In genomic region chr11:122192634-122193245, GRCh38 we compare ENCODE assay signal across 11 cellular contexts.
DNase-seq lines count a peak whose midpoint lies in the region; ATAC-seq and TF ChIP-seq lines count a peak whose summit lies in the region.
"Had no signal": no experiment of that assay in that cellular context is flagged by ENCODE, and none has a peak within 500 bp of the region (broad histone marks: within the 10 kb centered on the region; RNA-seq: fewer than 3 reads in every experiment).

No MANE protein-coding gene starts in this region.

- H3K9me3 ChIP-seq in hepatocyte (ENCODE audit: low read depth), result no peaks in the 10 kb centered on the region

- no peak overlapping the region for H3K4me2 ChIP-seq in hepatocyte

- H3K36me3 ChIP-seq in hepatocyte (replicated peaks; ENCODE audit: insufficient read depth, low read depth), result no peaks in the 10 kb centered on the region

- H2AFZ ChIP-seq in hepatocyte, result no peak overlapping the region

- 81% methylated on average over 3 of the region's 3 CpGs for WGBS in hepatocyte (ENCODE audit: low lambda C conversion rate, missing lambda C conversion rate)

- DNase-seq in AG09309 (ENCODE audit: low read depth) (peak; percentile 34), amniotic epithelial cell (ENCODE audit: low read depth) (peak; percentile 65), iris pigment epithelial cell (ENCODE audit: low read depth) (peak; percentile 82), hepatocyte (ENCODE audit: low spot score) (no peak), NCI-H187 (lab: John Stamatoyannopoulos, UW) (no peak)
- no peak for DNase-seq in stimulated activated CD4-positive, alpha-beta T cell treated with anti-CD3 and anti-CD28 coated beads, Interleukin-2, amount 100 ng/mL, for 48 hours
- DNase-seq: activated CD8-positive, alpha-beta memory T cell treated with anti-CD3 and anti-CD28 coated beads for 24 hours; amygdala; NCI-H2081 treated with DMSO at 0.1 percent for 48 hours had no signal

- no peaks in the 10 kb centered on the region for H3K79me2 ChIP-seq in hepatocyte

- TF ChIP-seq CTCF in AG09309 (IDR thresholded peaks at IDR 0.05; ENCODE audit: control insufficient read depth, insufficient read depth, low read depth, low read length, missing control alignments), result no peak
- no peak for TF ChIP-seq CTCF in hepatocyte (IDR thresholded peaks at IDR 0.05; ENCODE audit: poor library complexity)

- H3K4me3 ChIP-seq in AG09309 (ENCODE audit: control insufficient read depth, low read depth, low read length), result no peak overlapping the region
- no peak overlapping the region for H3K4me3 ChIP-seq in hepatocyte

- no peaks in the 10 kb centered on the region for H3K9me2 ChIP-seq in hepatocyte (replicated peaks; ENCODE audit: insufficient read depth)

- ATAC-seq in HG02870 (IDR thresholded peaks at IDR 0.05; ENCODE audit: unreplicated experiment), result peak; percentile 62
- ATAC-seq in GM21717 (IDR thresholded peaks at IDR 0.05; ENCODE audit: unreplicated experiment), result no peak

- H3K4me1 ChIP-seq in hepatocyte (ENCODE audit: insufficient read depth), result no peaks in the 10 kb centered on the region

- H3K27ac ChIP-seq in hepatocyte, result no peak overlapping the region

- no peaks in the 10 kb centered on the region for H4K20me1 ChIP-seq in hepatocyte (ENCODE audit: insufficient read depth, poor library complexity, severe bottlenecking)

- no peaks in the 10 kb centered on the region for H3K27me3 ChIP-seq in hepatocyte

Comparison
In these comparisons a context has a peak if more than half of its experiments do, and no peak if none do; other contexts are left out.
1. DNase-seq: peak in AG09309 (single experiment), amniotic epithelial cell (single experiment) and iris pigment epithelial cell (single experiment); none in stimulated activated CD4-positive, alpha-beta T cell treated with anti-CD3 and anti-CD28 coated beads, Interleukin-2, amount 100 ng/mL, for 48 hours (0 of 2), hepatocyte (single experiment) and NCI-H187 (0 of 2).